In genomic region chr11:57476223-57476882, GRCh38 we compare ENCODE assay signal across 6 cellular contexts. TPM values are rescaled to one million over a fixed set of nuclear protein-coding genes. Genes with fewer than 3 reads are reported as not detected.
A peak's percentile ranks its signal among the peaks of the same experiment; 100 is the strongest.
DNase-seq lines count a peak whose midpoint lies in the region; ATAC-seq and TF ChIP-seq lines count a peak whose summit lies in the region.

No MANE protein-coding gene starts in this region.

- TF ChIP-seq CTCF in chondrocyte (IDR thresholded peaks at IDR 0.05), result no peak
- TF ChIP-seq CTCF in osteocyte (IDR thresholded peaks at IDR 0.05), result no peak

- peak; percentile 34 for ATAC-seq in GM19025 (IDR thresholded peaks at IDR 0.05; ENCODE audit: low read depth, unreplicated experiment)
- peak; percentile 21 for ATAC-seq in HG03521 (IDR thresholded peaks at IDR 0.05; ENCODE audit: unreplicated experiment)

- peak overlapping the region; percentile 67 for H3K4me3 Mint-ChIP-seq in chondrocyte (ENCODE audit: unreplicated experiment)
- H3K4me3 Mint-ChIP-seq in osteocyte (ENCODE audit: unreplicated experiment), result peak overlapping the region; percentile 45

- no peaks in the 10 kb centered on the region for H3K9me3 Mint-ChIP-seq in chondrocyte (ENCODE audit: low read depth)
- H3K9me3 Mint-ChIP-seq in osteocyte (ENCODE audit: unreplicated experiment), result no peaks in the 10 kb centered on the region

- H3K27me3 Mint-ChIP-seq in chondrocyte (ENCODE audit: low read depth), result peaks cover 67% of the 10 kb centered on the region
- peaks cover 67% of the 10 kb centered on the region for H3K27me3 Mint-ChIP-seq in osteocyte (ENCODE audit: unreplicated experiment)

- H3K27ac Mint-ChIP-seq in chondrocyte (ENCODE audit: unreplicated experiment) (no peak overlapping the region), osteocyte (ENCODE audit: unreplicated experiment) (no peak overlapping the region)

- H3K4me1 Mint-ChIP-seq in chondrocyte (ENCODE audit: low read depth), result peaks cover 10% of the 10 kb centered on the region
- H3K4me1 Mint-ChIP-seq in osteocyte (ENCODE audit: unreplicated experiment), result peaks cover 6% of the 10 kb centered on the region

- no peaks in the 10 kb centered on the region for H3K36me3 Mint-ChIP-seq in chondrocyte (ENCODE audit: low read depth)
- no peaks in the 10 kb centered on the region for H3K36me3 Mint-ChIP-seq in osteocyte (ENCODE audit: unreplicated experiment)

- DNase-seq in chondrocyte (ENCODE audit: low spot score) (no peak), osteocyte (ENCODE audit: extremely low spot score, unreplicated experiment) (no peak), NCI-H69 (lab: John Stamatoyannopoulos, UW) (no peak), SIG-M5 (lab: John Stamatoyannopoulos, UW) (no peak)

RNA-seq across cellular contexts. Expression of gene RTN4RL2, which starts 16.0 kb away (rescaled TPM):
- 0.31 to 0.57 TPM in 2 of 3 replicates, not detected in the other for total RNA-seq in chondrocyte
- 0.81 and 0.84 TPM in 2 replicates for total RNA-seq in osteocyte

RNA-seq across cellular contexts. Expression of gene SLC43A1, which starts 39.1 kb away (rescaled TPM):
- total RNA-seq in chondrocyte (5.2 to 5.6 TPM (median 5.3 TPM) in 3 replicates), osteocyte (14.3 and 16.2 TPM in 2 replicates)

RNA-seq across cellular contexts. Expression of gene SLC43A3, which starts 49.4 kb away (rescaled TPM):
- total RNA-seq in chondrocyte (10.8 to 12.6 TPM (median 12.4 TPM) in 3 replicates), osteocyte (14.9 and 17.1 TPM in 2 replicates)

RNA-seq across cellular contexts. Expression of gene TIMM10, which starts 54.2 kb away (rescaled TPM):
- total RNA-seq in chondrocyte (37.5 to 61.6 TPM (median 43.2 TPM) in 3 replicates), osteocyte (47.3 and 54.5 TPM in 2 replicates)
